ENCODE assay signal across 14 cellular contexts in the genomic region with DNA sequence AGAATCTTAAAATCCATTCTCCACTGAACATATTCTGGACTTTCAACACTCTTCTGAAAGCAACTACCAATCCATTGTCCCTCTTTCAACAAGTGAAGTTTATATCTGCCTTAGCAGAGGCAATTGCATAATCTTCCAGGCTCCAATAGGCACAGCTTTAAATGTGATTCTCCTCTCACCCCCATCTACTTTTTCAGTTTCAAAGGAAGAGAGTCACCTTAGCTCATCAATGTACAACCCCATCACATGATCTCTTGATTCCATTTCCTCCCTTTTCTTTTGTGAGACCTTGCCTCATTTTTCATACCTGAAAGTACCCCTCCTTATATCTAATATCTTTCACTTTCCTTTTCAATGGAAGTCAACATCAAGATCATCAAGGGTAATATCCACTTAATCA.
DNase-seq lines count a peak whose midpoint lies in the region; ATAC-seq and TF ChIP-seq lines count a peak whose summit lies in the region.
"Had no signal": no experiment of that assay in that cellular context is flagged by ENCODE, and none has a peak within 500 bp of the region (broad histone marks: within the 10 kb centered on the region; RNA-seq: fewer than 3 reads in every experiment).

No MANE protein-coding gene starts in this region.

- peak overlapping the region; percentile 1 for H3K4me3 Mint-ChIP-seq in glutamatergic neuron (ENCODE audit: unreplicated experiment)
- H3K4me3 Mint-ChIP-seq: CD8-positive, alpha-beta T cell; GM23338 had no signal

- H4K20me1 ChIP-seq in MM.1S (ENCODE audit: insufficient read depth, low read length), result no peaks in the 10 kb centered on the region

- DNase-seq in MM.1S (peak; percentile 15), glutamatergic neuron (no peak), right cardiac atrium (no peak), omental fat pad (ENCODE audit: low spot score) (no peak), GM13976 (ENCODE audit: low spot score) (no peak)
- DNase-seq: BE2C; CD8-positive, alpha-beta T cell; COR-L47; GF-D8; H7 had no signal

- H3K4me1 ChIP-seq in MM.1S (ENCODE audit: low read length), result 0 out of 2 replicates have a peak, but pooled peaks cover 3% of the 10 kb centered on the region
- H3K4me1 ChIP-seq in right cardiac atrium (ENCODE audit: control insufficient read depth, insufficient read depth, low read length), result no peaks in the 10 kb centered on the region
- H3K4me1 ChIP-seq: BE2C had no signal

- H3K27me3 ChIP-seq in MM.1S (replicated peaks; ENCODE audit: insufficient read depth, low read length) (no peaks in the 10 kb centered on the region), right cardiac atrium (ENCODE audit: control insufficient read depth, insufficient read depth) (no peaks in the 10 kb centered on the region)
- H3K27me3 ChIP-seq: BE2C had no signal

- intact Hi-C loops in right cardiac atrium (cut with DNase I), result no loop called here

- no peak overlapping the region for H3K4me3 ChIP-seq in MM.1S (ENCODE audit: low read length)
- no peak overlapping the region for H3K4me3 ChIP-seq in right cardiac atrium (ENCODE audit: low read length)
- H3K4me3 ChIP-seq: GM23338 had no signal

- in situ Hi-C loops in GM13976 (cut with MboI; ENCODE audit: low sequenced_read_pairs, unreplicated experiment), result no loop called here

- H3K27ac ChIP-seq in MM.1S (ENCODE audit: low read length), result no peak overlapping the region
- H3K27ac ChIP-seq in right cardiac atrium (ENCODE audit: low read length), result no peak overlapping the region
- H3K27ac ChIP-seq: C4-2B had no signal

- peaks cover 45% of the 10 kb centered on the region for H3K4me1 Mint-ChIP-seq in glutamatergic neuron (ENCODE audit: low read depth, unreplicated experiment)

- no peak overlapping the region for H3K9ac ChIP-seq in MM.1S (ENCODE audit: low read length)

- TF ChIP-seq CTCF in MM.1S (IDR thresholded peaks at IDR 0.05; ENCODE audit: low read length) (no peak), glutamatergic neuron (IDR thresholded peaks at IDR 0.05; ENCODE audit: partially characterized antibody, unreplicated experiment) (no peak), omental fat pad (IDR thresholded peaks at IDR 0.05) (no peak), GM13976 (IDR thresholded peaks at IDR 0.05; ENCODE audit: borderline replicate concordance, control extremely low read depth, extremely low read depth, insufficient read depth, missing control alignments) (no peak)

- H3K79me2 ChIP-seq in MM.1S (ENCODE audit: low read length), result no peaks in the 10 kb centered on the region

- no peaks in the 10 kb centered on the region for H3K9me2 ChIP-seq in MM.1S (replicated peaks; ENCODE audit: insufficient read depth, low read length)

- H3K36me3 Mint-ChIP-seq in glutamatergic neuron (ENCODE audit: unreplicated experiment), result no peaks in the 10 kb centered on the region
- H3K36me3 Mint-ChIP-seq: CD8-positive, alpha-beta T cell had no signal

- no peak overlapping the region for H2AFZ ChIP-seq in MM.1S (ENCODE audit: low read length)
- H2AFZ ChIP-seq: GM23338 had no signal

- peak; percentile 58 for ATAC-seq in GM18511 (IDR thresholded peaks at IDR 0.05; ENCODE audit: unreplicated experiment)
- no peak for ATAC-seq in right cardiac atrium
- no peak for ATAC-seq in activated CD4-positive, CD25-positive, alpha-beta regulatory T cell treated with anti-CD3 and anti-CD28 coated beads, Interleukin-2, amount 50 U/mL, for 24 hours
- no peak for ATAC-seq in omental fat pad (ENCODE audit: low FRiP score)
- ATAC-seq: CD8-positive, alpha-beta T cell; GM23338 had no signal

- H3F3A ChIP-seq in MM.1S (ENCODE audit: insufficient read depth, low read length), result no peaks in the 10 kb centered on the region

- peaks cover 1% of the 10 kb centered on the region for H3K27me3 Mint-ChIP-seq in glutamatergic neuron (ENCODE audit: unreplicated experiment)

- no peaks in the 10 kb centered on the region for H3K9me3 Mint-ChIP-seq in glutamatergic neuron (ENCODE audit: unreplicated experiment)
- H3K9me3 Mint-ChIP-seq: GM23338 had no signal

- peak overlapping the region; percentile 65 for H3K27ac Mint-ChIP-seq in glutamatergic neuron (ENCODE audit: unreplicated experiment)
- H3K27ac Mint-ChIP-seq: CD8-positive, alpha-beta T cell; GM23338 had no signal

- no peak overlapping the region for H3K4me2 ChIP-seq in MM.1S (ENCODE audit: low read depth, low read length)
- H3K4me2 ChIP-seq: GM23338 had no signal

- no peaks in the 10 kb centered on the region for H3K36me3 ChIP-seq in MM.1S (replicated peaks; ENCODE audit: insufficient read depth, low read length)
- H3K36me3 ChIP-seq: BE2C had no signal

- no peaks in the 10 kb centered on the region for H3K9me3 ChIP-seq in MM.1S (replicated peaks; ENCODE audit: insufficient read depth, low read length)
- H3K9me3 ChIP-seq in right cardiac atrium (ENCODE audit: control insufficient read depth, low read length), result no peaks in the 10 kb centered on the region
- H3K9me3 ChIP-seq: BE2C had no signal
